In genomic region chr19:35268546-35269424, GRCh38 we compare ENCODE assay signal across 8 cellular contexts.
DNase-seq lines count a peak whose midpoint lies in the region; ATAC-seq lines count a peak whose summit lies in the region.

Gene USF2, plus strand, starts transcription at chr19:35268962. Its CDS starts 140 bp downstream, at chr19:35269102.

- ATAC-seq in GM19025 (IDR thresholded peaks at IDR 0.05; ENCODE audit: low read depth, unreplicated experiment), result peak; percentile 17
- peak; percentile 3 for ATAC-seq in HG03558 (IDR thresholded peaks at IDR 0.05; ENCODE audit: extremely low read depth, unreplicated experiment)

- H3K36me3 Mint-ChIP-seq in stimulated activated naive CD8-positive, alpha-beta T cell treated with anti-CD3 and anti-CD28 coated beads, Interleukin-15, Interleukin-2, amounts not matched to agents 100 ng/mL and 50 ng/mL, for 24 hours (ENCODE audit: low read depth), result peaks cover 27% of the 10 kb centered on the region

- H3K9me3 Mint-ChIP-seq in stimulated activated naive CD8-positive, alpha-beta T cell treated with anti-CD3 and anti-CD28 coated beads, Interleukin-15, Interleukin-2, amounts not matched to agents 100 ng/mL and 50 ng/mL, for 24 hours, result no peaks in the 10 kb centered on the region

- peak within 1 kb of the TSS; percentile 92 for H3K27ac Mint-ChIP-seq in stimulated activated naive CD8-positive, alpha-beta T cell treated with anti-CD3 and anti-CD28 coated beads, Interleukin-15, Interleukin-2, amounts not matched to agents 100 ng/mL and 50 ng/mL, for 24 hours

- DNase-seq in AG20443 (ENCODE audit: low spot score) (peak; percentile 80), NOMO-1 treated with DMSO at 0.1 percent for 48 hours (lab: John Stamatoyannopoulos, UW; ENCODE audit: unreplicated experiment) (peak; percentile 64), epithelial cell of prostate (ENCODE audit: low read depth, low spot score) (no peak), midbrain (lab: John Stamatoyannopoulos, UW) (peak; percentile 72)
- DNase-seq in activated T-cell treated with anti-CD3 and anti-CD28 coated beads, Interleukin-2, amount 50 U/mL, for 1 hour, result peak; percentile 68

- H3K27me3 Mint-ChIP-seq in stimulated activated naive CD8-positive, alpha-beta T cell treated with anti-CD3 and anti-CD28 coated beads, Interleukin-15, Interleukin-2, amounts not matched to agents 100 ng/mL and 50 ng/mL, for 24 hours, result no peaks in the 10 kb centered on the region

- peaks cover 44% of the 10 kb centered on the region for H3K4me1 Mint-ChIP-seq in stimulated activated naive CD8-positive, alpha-beta T cell treated with anti-CD3 and anti-CD28 coated beads, Interleukin-15, Interleukin-2, amounts not matched to agents 100 ng/mL and 50 ng/mL, for 24 hours (ENCODE audit: low read depth)

- peak within 1 kb of the TSS; percentile 89 for H3K4me3 Mint-ChIP-seq in stimulated activated naive CD8-positive, alpha-beta T cell treated with anti-CD3 and anti-CD28 coated beads, Interleukin-15, Interleukin-2, amounts not matched to agents 100 ng/mL and 50 ng/mL, for 24 hours

- peak within 1 kb of the TSS; percentile 90 for H3K27ac ChIP-seq in epithelial cell of prostate
